Comparison of ENCODE assay signal across 24 cellular contexts in genomic region chr16:48359983-48360382, GRCh38.
"Had no signal": no experiment of that assay in that cellular context is flagged by ENCODE, and none has a peak within 500 bp of the region (broad histone marks: within the 10 kb centered on the region; RNA-seq: fewer than 3 reads in every experiment).

No MANE protein-coding gene starts in this region.

- FAIRE-seq: endometrium, keratinocyte had no signal

- H3K27me3 Mint-ChIP-seq: naive thymus-derived CD8-positive, alpha-beta T cell; stimulated activated memory B cell treated with anti-CD40 and anti-IgM and Interleukin-4, amounts not matched to agents 10 μg/mL and 1 μg/mL and 100 μg/mL, for 72 hours had no signal

- ATAC-seq: naive thymus-derived CD8-positive, alpha-beta T cell; psoas muscle; right cardiac atrium; stimulated activated memory B cell treated with anti-CD40 and anti-IgM and Interleukin-4, amounts not matched to agents 10 μg/mL and 1 μg/mL and 100 μg/mL, for 72 hours; stimulated activated naive CD8-positive, alpha-beta T cell treated with anti-CD3 and anti-CD28 coated beads, Interleukin-15, Interleukin-2, amounts not matched to agents 100 U/mL and 50 U/mL, for 24 hours; upper lobe of right lung had no signal

- H3K4me1 ChIP-seq: uterus had no signal

- H3K4me3 ChIP-seq: coronary artery, esophagus squamous epithelium, lung, ovary, psoas muscle, sigmoid colon, thoracic aorta, tibial nerve, upper lobe of right lung, uterus had no signal

- H3K27ac ChIP-seq: coronary artery, esophagus squamous epithelium, ovary, psoas muscle, sigmoid colon, thoracic aorta, tibial nerve, upper lobe of right lung, uterus had no signal

- H3K27me3 ChIP-seq: esophagus squamous epithelium, ovary, sigmoid colon, tibial nerve, upper lobe of right lung, uterus had no signal

- H3K27ac Mint-ChIP-seq: nephron progenitor cell had no signal

- H3K9me3 Mint-ChIP-seq: naive thymus-derived CD8-positive, alpha-beta T cell; nephron progenitor cell; stimulated activated memory B cell treated with anti-CD40 and anti-IgM and Interleukin-4, amounts not matched to agents 10 μg/mL and 1 μg/mL and 100 μg/mL, for 72 hours had no signal

- H3K4me3 Mint-ChIP-seq: naive thymus-derived CD8-positive, alpha-beta T cell; nephron progenitor cell; stimulated activated memory B cell treated with anti-CD40 and anti-IgM and Interleukin-4, amounts not matched to agents 10 μg/mL and 1 μg/mL and 100 μg/mL, for 72 hours had no signal

- DNase-seq: dermis blood vessel endothelial cell; effector memory CD4-positive, alpha-beta T cell; erythroblast; esophagus squamous epithelium; foreskin melanocyte; mesenchymal stem cell; naive thymus-derived CD8-positive, alpha-beta T cell; nephron progenitor cell; nucleus accumbens; ovary; psoas muscle; right cardiac atrium; sigmoid colon; stimulated activated CD4-positive, alpha-beta T cell treated with anti-CD3 and anti-CD28 coated beads, Interleukin-4, amount 100 ng/mL, for 4 hours; stimulated activated naive CD8-positive, alpha-beta T cell treated with anti-CD3 and anti-CD28 coated beads, Interleukin-15, Interleukin-2, amounts not matched to agents 100 U/mL and 50 U/mL, for 24 hours; upper lobe of right lung; uterus had no signal

- H3K36me3 ChIP-seq: ovary, uterus had no signal

- H3K9me3 ChIP-seq: esophagus squamous epithelium, ovary, psoas muscle, sigmoid colon, thoracic aorta, tibial nerve, upper lobe of right lung, uterus had no signal
